In the genomic region with DNA sequence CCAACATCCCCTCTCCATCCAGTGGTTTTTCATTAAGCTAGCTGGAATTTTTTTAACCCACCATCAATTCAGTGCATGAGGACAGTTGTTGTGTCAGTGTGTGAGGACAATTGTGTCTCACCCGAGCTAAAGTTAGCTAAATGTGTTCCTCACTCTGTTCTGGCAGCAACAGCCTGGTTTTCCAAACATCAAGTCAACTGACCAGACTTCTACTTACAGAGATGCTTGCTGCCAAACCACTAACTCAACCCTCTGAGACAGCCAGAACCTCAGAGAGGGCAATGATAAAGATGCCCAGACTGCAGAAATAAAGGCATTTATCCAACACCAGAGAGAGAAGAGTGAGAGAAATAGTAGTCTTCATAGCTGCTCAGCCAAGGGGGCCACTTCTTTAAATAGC, we compare ENCODE assay signal across 21 cellular contexts. TPM values are rescaled to one million over a fixed set of nuclear protein-coding genes. Genes with fewer than 3 reads are reported as not detected.
DNase-seq lines count a peak whose midpoint lies in the region; ATAC-seq and TF ChIP-seq lines count a peak whose summit lies in the region.
"Had no signal": no experiment of that assay in that cellular context is flagged by ENCODE, and none has a peak within 500 bp of the region (broad histone marks: within the 10 kb centered on the region; RNA-seq: fewer than 3 reads in every experiment).

No MANE protein-coding gene starts in this region.

- peaks cover 23 to 67% of the 10 kb centered on the region in 2 donors for H3K27me3 Mint-ChIP-seq in natural killer cell (ENCODE audit: low read depth in 2 of 2)

- no peak for ATAC-seq in HG03354 (IDR thresholded peaks at IDR 0.05; ENCODE audit: poor library complexity, severe bottlenecking, unreplicated experiment)
- no peak for ATAC-seq in natural killer cell
- ATAC-seq: GM23338 had no signal

- no peak overlapping the region for H3K4me3 Mint-ChIP-seq in natural killer cell
- H3K4me3 Mint-ChIP-seq: CD4-positive, CD25-positive, alpha-beta regulatory T cell; GM23338 had no signal

- H3K4me1 Mint-ChIP-seq in natural killer cell = no peaks in the 10 kb centered on the region
- H3K4me1 Mint-ChIP-seq: CD4-positive, CD25-positive, alpha-beta regulatory T cell had no signal

- no peak overlapping the region for H3K27ac Mint-ChIP-seq in natural killer cell
- H3K27ac Mint-ChIP-seq: CD4-positive, CD25-positive, alpha-beta regulatory T cell; GM23338 had no signal

- TF ChIP-seq CTCF in astrocyte of the spinal cord (IDR thresholded peaks at IDR 0.05; ENCODE audit: low read depth, low read length) (no peak), natural killer cell (IDR thresholded peaks at IDR 0.05) (no peak)

- H3K9me3 Mint-ChIP-seq in natural killer cell = no peaks in the 10 kb centered on the region
- H3K9me3 Mint-ChIP-seq: GM23338 had no signal

- H3K36me3 Mint-ChIP-seq in natural killer cell = no peaks in the 10 kb centered on the region
- H3K36me3 Mint-ChIP-seq: CD4-positive, CD25-positive, alpha-beta regulatory T cell had no signal

- in situ Hi-C loops in astrocyte of the spinal cord (cut with HindIII; ENCODE audit: low sequenced_read_pairs) = no loop called here

- DNase-seq in AG08395 (ENCODE audit: low spot score) (peak; percentile 30), GM04503 (ENCODE audit: low read depth) (peak; percentile 21), astrocyte of the spinal cord (ENCODE audit: low read depth, low spot score) (peak; percentile 23), myocyte (ENCODE audit: low read depth) (peak; percentile 86), DMS79 treated with DMSO at 0.1 percent for 48 hours (lab: John Stamatoyannopoulos, UW) (no peak), natural killer cell (no peak)
- no peak for DNase-seq in effector CD8-positive, alpha-beta T cell (lab: John Stamatoyannopoulos, UW)
- DNase-seq: 8988T; CD4-positive, CD25-positive, alpha-beta regulatory T cell; DMS79; MV-4-11; NCI-H1105 treated with DMSO at 0.1 percent for 48 hours; NCI-H2029 treated with DMSO at 0.1 percent for 48 hours; NCI-H345; NCI-H524; NCI-H774; NK-92 treated with Interleukin-12 subunit alpha and Interleukin-12 subunit beta, amount 100 ng/mL, for 24 hours; SIG-M5 had no signal

- intact Hi-C loops in natural killer cell (cut with micrococcal nuclease) = no loop called here

- no peak overlapping the region for H3K4me3 ChIP-seq in astrocyte of the spinal cord (ENCODE audit: low read depth, low read length)
- H3K4me3 ChIP-seq: GM23338, HAP-1 had no signal

RNA-seq across cellular contexts. Expression of a gene that starts 6.7 kb away (rescaled TPM):
- total RNA-seq in myocyte = 1.2 and 3.8 TPM in 2 replicates
- polyA plus RNA-seq in myocyte (2012) = 2.7 TPM
- total RNA-seq in natural killer cell = not detected
- total RNA-seq: CD4-positive, CD25-positive, alpha-beta regulatory T cell had no signal
- polyA plus RNA-seq: CD4-positive, CD25-positive, alpha-beta regulatory T cell had no signal

Comparison
In these comparisons a context has a peak if more than half of its experiments do, and no peak if none do; other contexts are left out.
1. DNase-seq: peak in AG08395 (single experiment), GM04503 (single experiment), astrocyte of the spinal cord (single experiment) and myocyte (single experiment); none in DMS79 treated with DMSO at 0.1 percent for 48 hours (single experiment), effector CD8-positive, alpha-beta T cell (single experiment) and natural killer cell (single experiment).